In genomic region chr22:30857103-30857502, GRCh38 we compare ENCODE assay signal across 15 cellular contexts.
"Had no signal": no experiment of that assay in that cellular context is flagged by ENCODE, and none has a peak within 500 bp of the region (broad histone marks: within the 10 kb centered on the region; RNA-seq: fewer than 3 reads in every experiment).

No MANE protein-coding gene starts in this region.

- H3K4me3 Mint-ChIP-seq: activated naive CD4-positive, alpha-beta T cell treated with anti-CD3 and anti-CD28 coated beads, Interleukin-2, amount 10 ng/mL, durations not matched to agents 7 days and 5 days; activated T-helper 17 cell treated with anti-CD3 and anti-CD28 coated beads, Interleukin-2, amount 50 U/mL, for 72 hours had no signal

- H3K27ac Mint-ChIP-seq: activated naive CD4-positive, alpha-beta T cell treated with anti-CD3 and anti-CD28 coated beads, Interleukin-2, amount 10 ng/mL, durations not matched to agents 7 days and 5 days; activated T-helper 17 cell treated with anti-CD3 and anti-CD28 coated beads, Interleukin-2, amount 50 U/mL, for 72 hours had no signal

- H3K9me3 ChIP-seq: pancreas, upper lobe of left lung had no signal

- ATAC-seq: activated CD4-positive, CD25-positive, alpha-beta regulatory T cell treated with anti-CD3 and anti-CD28 coated beads, Interleukin-2, amount 50 U/mL, for 24 hours; activated T-helper 17 cell treated with anti-CD3 and anti-CD28 coated beads, Interleukin-2, amount 50 U/mL, for 72 hours; left ventricle myocardium superior; pancreas had no signal

- H3K27ac ChIP-seq: ascending aorta, breast epithelium, pancreas, SK-N-MC, upper lobe of left lung had no signal

- H3K27me3 ChIP-seq: ascending aorta, breast epithelium, dorsolateral prefrontal cortex, pancreas, upper lobe of left lung had no signal

- H3K4me3 ChIP-seq: ascending aorta, breast epithelium, dorsolateral prefrontal cortex, pancreas, SK-N-MC, upper lobe of left lung had no signal

- DNase-seq: activated naive CD4-positive, alpha-beta T cell treated with anti-CD3 and anti-CD28 coated beads, Interleukin-2, amount 10 ng/mL, durations not matched to agents 7 days and 5 days; erythroblast; left ventricle myocardium superior; pancreas; retina; stimulated activated CD4-positive, alpha-beta T cell treated with anti-CD3 and anti-CD28 coated beads, Interleukin-2, amount 100 ng/mL, for 48 hours; stimulated activated naive CD4-positive, alpha-beta T cell; substantia nigra; upper lobe of left lung had no signal

- H3K4me1 Mint-ChIP-seq: activated naive CD4-positive, alpha-beta T cell treated with anti-CD3 and anti-CD28 coated beads, Interleukin-2, amount 10 ng/mL, durations not matched to agents 7 days and 5 days; activated T-helper 17 cell treated with anti-CD3 and anti-CD28 coated beads, Interleukin-2, amount 50 U/mL, for 72 hours had no signal

- H3K9me3 Mint-ChIP-seq: activated naive CD4-positive, alpha-beta T cell treated with anti-CD3 and anti-CD28 coated beads, Interleukin-2, amount 10 ng/mL, durations not matched to agents 7 days and 5 days; activated T-helper 17 cell treated with anti-CD3 and anti-CD28 coated beads, Interleukin-2, amount 50 U/mL, for 72 hours had no signal

- H3K36me3 Mint-ChIP-seq: activated naive CD4-positive, alpha-beta T cell treated with anti-CD3 and anti-CD28 coated beads, Interleukin-2, amount 10 ng/mL, durations not matched to agents 7 days and 5 days had no signal

- H3K27me3 Mint-ChIP-seq: activated naive CD4-positive, alpha-beta T cell treated with anti-CD3 and anti-CD28 coated beads, Interleukin-2, amount 10 ng/mL, durations not matched to agents 7 days and 5 days had no signal

- H3K4me1 ChIP-seq: ascending aorta, breast epithelium, pancreas, upper lobe of left lung had no signal

- H3K36me3 ChIP-seq: ascending aorta, breast epithelium, pancreas, upper lobe of left lung had no signal
